In genomic region chr6:141877275-141877983, GRCh38 we compare ENCODE assay signal across 1 cellular context.
TF ChIP-seq lines count a peak whose summit lies in the region.

No MANE protein-coding gene starts in this region.

TF ChIP-seq in HepG2, 621 proteins besides CTCF, POLR2A, EP300 and RAD21 (continued from another document and continues in another):
- TF ChIP-seq ZFP36L1 (CRISPR knock-in tag; IDR thresholded peaks at IDR 0.05): 0 out of 2 replicates have a peak, but pooled peaks have one; percentile 34
- TF ChIP-seq ZNF547 (CRISPR knock-in tag; IDR thresholded peaks at IDR 0.05): no peak
- TF ChIP-seq ARNT (IDR thresholded peaks at IDR 0.05): no peak
- no peak for TF ChIP-seq CCAR2 (optimal IDR thresholded peaks at IDR 0.05; ENCODE audit: low read depth, low read length)
- no peak for TF ChIP-seq RFX5 (IDR thresholded peaks at IDR 0.05; ENCODE audit: low read depth, low read length)
- TF ChIP-seq, protein P1, sequence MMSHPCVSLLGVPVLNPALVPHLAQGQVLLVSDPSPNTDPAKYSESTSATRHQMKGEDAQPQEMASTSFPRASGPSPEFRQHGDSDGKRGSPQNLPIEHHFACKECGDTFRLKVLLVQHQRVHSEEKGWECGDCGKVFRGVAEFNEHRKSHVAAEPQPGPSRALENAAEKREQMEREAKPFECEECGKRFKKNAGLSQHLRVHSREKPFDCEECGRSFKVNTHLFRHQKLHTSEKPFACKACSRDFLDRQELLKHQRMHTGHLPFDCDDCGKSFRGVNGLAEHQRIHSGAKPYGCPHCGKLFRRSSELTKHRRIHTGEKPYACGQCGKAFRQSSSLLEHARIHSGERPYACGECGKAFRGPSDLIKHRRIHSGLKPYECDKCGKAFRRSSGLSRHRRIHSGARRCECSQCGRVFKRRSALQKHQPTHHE (CRISPR knock-in tag; IDR thresholded peaks at IDR 0.05; ENCODE audit: borderline replicate concordance): no peak
- no peak for TF ChIP-seq SAFB2 (CRISPR knock-in tag; IDR thresholded peaks at IDR 0.05; ENCODE audit: borderline replicate concordance, low read depth)
- TF ChIP-seq ZNF329 (CRISPR knock-in tag; IDR thresholded peaks at IDR 0.05; ENCODE audit: low read depth): no peak
- TF ChIP-seq SP1 (IDR thresholded peaks at IDR 0.05): no peak
- no peak for TF ChIP-seq SP1 (CRISPR knock-in tag; IDR thresholded peaks at IDR 0.05)
- TF ChIP-seq, protein P2, sequence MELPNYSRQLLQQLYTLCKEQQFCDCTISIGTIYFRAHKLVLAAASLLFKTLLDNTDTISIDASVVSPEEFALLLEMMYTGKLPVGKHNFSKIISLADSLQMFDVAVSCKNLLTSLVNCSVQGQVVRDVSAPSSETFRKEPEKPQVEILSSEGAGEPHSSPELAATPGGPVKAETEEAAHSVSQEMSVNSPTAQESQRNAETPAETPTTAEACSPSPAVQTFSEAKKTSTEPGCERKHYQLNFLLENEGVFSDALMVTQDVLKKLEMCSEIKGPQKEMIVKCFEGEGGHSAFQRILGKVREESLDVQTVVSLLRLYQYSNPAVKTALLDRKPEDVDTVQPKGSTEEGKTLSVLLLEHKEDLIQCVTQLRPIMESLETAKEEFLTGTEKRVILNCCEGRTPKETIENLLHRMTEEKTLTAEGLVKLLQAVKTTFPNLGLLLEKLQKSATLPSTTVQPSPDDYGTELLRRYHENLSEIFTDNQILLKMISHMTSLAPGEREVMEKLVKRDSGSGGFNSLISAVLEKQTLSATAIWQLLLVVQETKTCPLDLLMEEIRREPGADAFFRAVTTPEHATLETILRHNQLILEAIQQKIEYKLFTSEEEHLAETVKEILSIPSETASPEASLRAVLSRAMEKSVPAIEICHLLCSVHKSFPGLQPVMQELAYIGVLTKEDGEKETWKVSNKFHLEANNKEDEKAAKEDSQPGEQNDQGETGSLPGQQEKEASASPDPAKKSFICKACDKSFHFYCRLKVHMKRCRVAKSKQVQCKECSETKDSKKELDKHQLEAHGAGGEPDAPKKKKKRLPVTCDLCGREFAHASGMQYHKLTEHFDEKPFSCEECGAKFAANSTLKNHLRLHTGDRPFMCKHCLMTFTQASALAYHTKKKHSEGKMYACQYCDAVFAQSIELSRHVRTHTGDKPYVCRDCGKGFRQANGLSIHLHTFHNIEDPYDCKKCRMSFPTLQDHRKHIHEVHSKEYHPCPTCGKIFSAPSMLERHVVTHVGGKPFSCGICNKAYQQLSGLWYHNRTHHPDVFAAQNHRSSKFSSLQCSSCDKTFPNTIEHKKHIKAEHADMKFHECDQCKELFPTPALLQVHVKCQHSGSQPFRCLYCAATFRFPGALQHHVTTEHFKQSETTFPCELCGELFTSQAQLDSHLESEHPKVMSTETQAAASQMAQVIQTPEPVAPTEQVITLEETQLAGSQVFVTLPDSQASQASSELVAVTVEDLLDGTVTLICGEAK (IDR thresholded peaks at IDR 0.05): no peak
- TF ChIP-seq, protein P2 (CRISPR knock-in tag; IDR thresholded peaks at IDR 0.05): no peak
- no peak for TF ChIP-seq ZSCAN22 (CRISPR knock-in tag; IDR thresholded peaks at IDR 0.05)
- no peak for TF ChIP-seq STAT5B (CRISPR knock-in tag; IDR thresholded peaks at IDR 0.05)
- peak; percentile 34; the same call in 1 of the 2 replicates for TF ChIP-seq NCOR1 (IDR thresholded peaks at IDR 0.05; ENCODE audit: borderline replicate concordance, low read length)
- TF ChIP-seq ZNF552 (CRISPR knock-in tag; IDR thresholded peaks at IDR 0.05; ENCODE audit: borderline replicate concordance): no peak
- TF ChIP-seq MYPOP (CRISPR knock-in tag; IDR thresholded peaks at IDR 0.05): no peak
- TF ChIP-seq RBAK (CRISPR knock-in tag; IDR thresholded peaks at IDR 0.05): no peak
- no peak for TF ChIP-seq ZNF589 (CRISPR knock-in tag; conservative IDR thresholded peaks at IDR 0.05)
- TF ChIP-seq ZNF556 (CRISPR knock-in tag; IDR thresholded peaks at IDR 0.05; ENCODE audit: borderline replicate concordance): no peak
- TF ChIP-seq, protein P3, sequence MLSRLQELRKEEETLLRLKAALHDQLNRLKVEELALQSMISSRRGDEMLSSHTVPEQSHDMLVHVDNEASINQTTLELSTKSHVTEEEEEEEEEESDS (CRISPR knock-in tag; IDR thresholded peaks at IDR 0.05; ENCODE audit: borderline replicate concordance): no peak
- no peak for TF ChIP-seq CHCHD3 (CRISPR knock-in tag; IDR thresholded peaks at IDR 0.05)
- peak; percentile 71; the same call in 1 of the 2 replicates for TF ChIP-seq RARA (CRISPR knock-in tag; IDR thresholded peaks at IDR 0.05)
- no peak for TF ChIP-seq MXD4 (CRISPR knock-in tag; IDR thresholded peaks at IDR 0.05)
- no peak for TF ChIP-seq ZNF281 (CRISPR knock-in tag; IDR thresholded peaks at IDR 0.05; ENCODE audit: borderline replicate concordance)
- TF ChIP-seq ZNF136 (CRISPR knock-in tag; IDR thresholded peaks at IDR 0.05; ENCODE audit: low read depth): no peak
- no peak for TF ChIP-seq DNMT1 (CRISPR knock-in tag; IDR thresholded peaks at IDR 0.05)
- TF ChIP-seq ZNF512B (CRISPR knock-in tag; IDR thresholded peaks at IDR 0.05; ENCODE audit: borderline replicate concordance): no peak
- no peak for TF ChIP-seq GPBP1L1 (CRISPR knock-in tag; IDR thresholded peaks at IDR 0.05)
- TF ChIP-seq HMG20A (CRISPR knock-in tag; IDR thresholded peaks at IDR 0.05; ENCODE audit: borderline replicate concordance): no peak
- TF ChIP-seq DMTF1 (CRISPR knock-in tag; IDR thresholded peaks at IDR 0.05): no peak
- TF ChIP-seq ATF7-NPFF (CRISPR knock-in tag; IDR thresholded peaks at IDR 0.05; ENCODE audit: low read depth): no peak
- no peak for TF ChIP-seq EHMT2 (IDR thresholded peaks at IDR 0.05; ENCODE audit: borderline replicate concordance, low read depth, low read length)
- TF ChIP-seq PLRG1 (conservative IDR thresholded peaks at IDR 0.05): no peak
- no peak for TF ChIP-seq U2AF1 (optimal IDR thresholded peaks at IDR 0.05; ENCODE audit: low read depth, low read length)
- TF ChIP-seq, protein P4, sequence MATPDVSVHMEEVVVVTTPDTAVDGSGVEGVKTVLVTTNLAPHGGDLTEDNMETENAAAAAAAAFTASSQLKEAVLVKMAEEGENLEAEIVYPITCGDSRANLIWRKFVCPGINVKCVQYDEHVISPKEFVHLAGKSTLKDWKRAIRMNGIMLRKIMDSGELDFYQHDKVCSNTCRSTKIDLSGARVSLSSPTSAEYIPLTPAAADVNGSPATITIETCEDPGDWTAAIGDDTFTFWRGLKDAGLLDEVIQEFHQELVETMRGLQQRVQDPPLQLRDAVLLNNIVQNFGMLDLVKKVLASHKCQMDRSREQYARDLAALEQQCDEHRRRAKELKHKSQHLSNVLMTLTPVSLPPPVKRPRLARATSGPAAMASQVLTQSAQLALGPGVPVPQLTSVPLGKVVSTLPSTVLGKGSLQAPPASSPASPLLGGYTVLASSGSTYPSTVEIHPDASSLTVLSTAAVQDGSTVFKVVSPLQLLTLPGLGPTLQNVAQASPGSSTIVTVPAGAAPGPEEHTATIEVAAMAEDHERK (CRISPR knock-in tag; IDR thresholded peaks at IDR 0.05; ENCODE audit: low read depth): no peak
